8 cellular contexts compared by ENCODE assay signal in the genomic region with DNA sequence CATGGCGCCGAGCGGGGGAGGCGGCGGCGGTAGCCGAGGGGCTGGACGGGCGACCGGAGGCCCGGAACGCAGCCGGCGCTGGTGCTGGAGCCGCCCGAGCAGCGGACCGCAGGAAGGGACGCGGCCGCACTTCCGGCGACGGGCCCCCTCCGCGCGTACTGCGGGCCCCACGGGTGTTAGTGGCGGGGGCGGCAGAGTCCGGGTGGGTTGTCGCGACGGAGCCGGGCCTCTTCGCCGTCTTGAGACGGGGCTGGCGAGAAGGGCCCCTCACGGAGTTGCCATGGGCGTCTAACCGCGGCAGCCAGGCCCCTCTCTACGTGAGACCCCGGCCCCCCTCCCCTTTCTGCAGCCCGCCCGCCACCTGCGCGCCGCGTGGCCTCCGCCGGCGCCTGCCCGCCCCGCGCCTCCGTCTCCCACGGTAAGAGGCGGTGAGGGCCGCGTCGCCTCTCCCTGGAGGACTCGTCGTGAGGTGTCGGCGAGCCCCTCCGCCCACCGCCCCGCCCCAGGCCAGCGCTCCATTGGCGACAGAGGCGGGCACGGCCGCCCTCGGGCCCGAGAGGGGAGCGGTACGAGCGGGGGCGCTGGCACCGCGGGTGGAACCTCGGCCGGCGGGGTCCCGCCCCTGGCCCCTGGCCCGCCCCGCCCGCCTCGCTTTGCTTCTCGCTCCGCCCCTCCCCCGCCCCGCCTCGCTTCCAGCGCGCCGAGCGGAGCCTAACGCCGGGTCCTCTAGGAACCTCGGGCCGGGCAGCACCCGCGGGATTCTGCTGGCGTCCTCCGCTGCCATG. TPM values are rescaled to one million over a fixed set of nuclear protein-coding genes. Genes with fewer than 3 reads are reported as not detected.
DNase-seq lines count a peak whose midpoint lies in the region; ATAC-seq and TF ChIP-seq lines count a peak whose summit lies in the region.

VPS9D1 (minus strand) TSS at position 40 of the 785 bp plus-strand sequence; CDS start at position 3, 37 bp downstream.
ZNF276 (plus strand) TSS at position 679 of the 785 bp plus-strand sequence; CDS start at position 783, 104 bp downstream.

- TF ChIP-seq CTCF in colonic mucosa (IDR thresholded peaks at IDR 0.05): no peak

- H3K36me3 Mint-ChIP-seq in activated CD4-positive, alpha-beta T cell treated with anti-CD3 and anti-CD28 coated beads for 36 hours (ENCODE audit: low read depth): peaks cover 32% of the 10 kb centered on the region

- POLR2A ChIA-PET in activated CD4-positive, alpha-beta T cell treated with anti-CD3 and anti-CD28 coated beads for 36 hours (lab: Charles Lee): no interaction called here

- H3K4me3 Mint-ChIP-seq in activated CD4-positive, alpha-beta T cell treated with anti-CD3 and anti-CD28 coated beads for 36 hours: peak within 1 kb of the TSS; percentile 85

- H3K27me3 ChIP-seq in colonic mucosa: no peaks in the 10 kb centered on the region

- H3K4me1 ChIP-seq in colonic mucosa: peaks cover 15% of the 10 kb centered on the region

- ATAC-seq in HG02970 (IDR thresholded peaks at IDR 0.05; ENCODE audit: low FRiP score, unreplicated experiment): peak; percentile 47
- peak; percentile 49 for ATAC-seq in activated CD4-positive, alpha-beta T cell treated with anti-CD3 and anti-CD28 coated beads for 36 hours

- H3K9me3 ChIP-seq in colonic mucosa: no peaks in the 10 kb centered on the region

- peak; percentile 61 to 72 for DNase-seq in NCI-H2081 (lab: John Stamatoyannopoulos, UW)
- DNase-seq in NCI-H2081 treated with DMSO at 0.1 percent for 48 hours (lab: John Stamatoyannopoulos, UW): no peak
- peak; percentile 65 for DNase-seq in NCI-H2227 treated with DMSO at 0.1 percent for 48 hours (lab: John Stamatoyannopoulos, UW)
- DNase-seq in activated CD4-positive, alpha-beta T cell treated with anti-CD3 and anti-CD28 coated beads for 36 hours: peak; percentile 92
- DNase-seq in colonic mucosa: peak; percentile 90
- peak; percentile 94 for DNase-seq in left kidney (ENCODE audit: low read depth, low spot score)
- peak; percentile 87 to 90 for DNase-seq in stimulated activated CD4-positive, alpha-beta T cell treated with anti-CD3 and anti-CD28 coated beads, Interleukin-2, amount 100 ng/mL, for 24 hours

- no peaks in the 10 kb centered on the region for H3K9me3 Mint-ChIP-seq in activated CD4-positive, alpha-beta T cell treated with anti-CD3 and anti-CD28 coated beads for 36 hours (ENCODE audit: low read depth)

- peak within 1 kb of the TSS; percentile 88 for H3K27ac ChIP-seq in colonic mucosa

- H3K4me3 ChIP-seq in colonic mucosa: peak within 1 kb of the TSS; percentile 94

- H3K4me1 Mint-ChIP-seq in activated CD4-positive, alpha-beta T cell treated with anti-CD3 and anti-CD28 coated beads for 36 hours: peaks cover 40% of the 10 kb centered on the region

- no peaks in the 10 kb centered on the region for H3K27me3 Mint-ChIP-seq in activated CD4-positive, alpha-beta T cell treated with anti-CD3 and anti-CD28 coated beads for 36 hours

- intact Hi-C loops in activated CD4-positive, alpha-beta T cell treated with anti-CD3 and anti-CD28 coated beads for 36 hours (cut with DNase I, micrococcal nuclease): loop anchor here (1.0 to 10.0 kb wide), 12 partner anchors 10 to 1266 kb away; partner anchors contain the start of genes FANCA (in 2 of the 2), MC1R (in 2 of the 2), CDK10 (in 1 of the 2) and CHMP1A (in 1 of the 2)
- intact Hi-C loops in colonic mucosa (cut with DNase I): no loop called here

- peak within 1 kb of the TSS; percentile 92 to 93 for H3K9ac ChIP-seq in colonic mucosa (ENCODE audit: low read depth in 2 of 2, low read length in 2 of 2)

- H3K36me3 ChIP-seq in colonic mucosa: peaks cover 10% of the 10 kb centered on the region

- H3K27ac Mint-ChIP-seq in activated CD4-positive, alpha-beta T cell treated with anti-CD3 and anti-CD28 coated beads for 36 hours: peak within 1 kb of the TSS; percentile 84

- CTCF ChIA-PET in activated CD4-positive, alpha-beta T cell treated with anti-CD3 and anti-CD28 coated beads for 36 hours (lab: Charles Lee): interaction anchor here (2.6 kb wide), 1 partner anchor 15 kb away, joined by 11 read pairs; no protein-coding TSS in a partner anchor

RNA-seq across cellular contexts. Expression of gene VPS9D1, which starts in this region (rescaled TPM):
- 1 to 10 TPM; 2.0 to 2.6 TPM for total RNA-seq in activated CD4-positive, alpha-beta T cell treated with anti-CD3 and anti-CD28 coated beads for 36 hours
- total RNA-seq in colonic mucosa: 10 to 100 TPM; 11.9 to 12.7 TPM

RNA-seq across cellular contexts. Expression of gene ZNF276, which starts in this region (rescaled TPM):
- total RNA-seq in activated CD4-positive, alpha-beta T cell treated with anti-CD3 and anti-CD28 coated beads for 36 hours: 10 to 100 TPM; 21.3 to 24.8 TPM
- 10 to 100 TPM; 19.2 to 30.6 TPM for total RNA-seq in colonic mucosa
